Comparison of ENCODE assay signal across 8 cellular contexts in genomic region chr5:34007675-34008600, GRCh38. TPM values are rescaled to one million over a fixed set of nuclear protein-coding genes. Genes with fewer than 3 reads are reported as not detected.
DNase-seq lines count a peak whose midpoint lies in the region; ATAC-seq and TF ChIP-seq lines count a peak whose summit lies in the region.

TSS of gene AMACR (minus strand) at chr5:34008050. CDS start at chr5:34008019, 31 bp downstream.

- H3K79me2 ChIP-seq in mammary epithelial cell (ENCODE audit: insufficient read depth, low read length) (peaks cover 5% of the 10 kb centered on the region), smooth muscle cell (ENCODE audit: low read depth) (peaks cover 4% of the 10 kb centered on the region)

- CTCF ChIA-PET in AG04450 (lab: Charles Lee) (interaction anchor here (0.6 to 3.9 kb wide), 2 partner anchors 11 to 168 kb away, joined by 4 to 18 read pairs; no protein-coding TSS in a partner anchor), mammary epithelial cell (lab: Charles Lee; ENCODE audit: low non-redundant PET) (no interaction called here)

- DNase-seq in AG04450 (ENCODE audit: low read depth, low spot score) = peak; percentile 72
- DNase-seq in NCI-H2196 (lab: John Stamatoyannopoulos, UW; ENCODE audit: unreplicated experiment) = peak; percentile 100
- DNase-seq in WERI-Rb-1 = peak; percentile 92
- peak; percentile 89 for DNase-seq in mammary epithelial cell
- peak; percentile 99 for DNase-seq in iPS-NIHi7 (ENCODE audit: extremely low spot score)
- DNase-seq in smooth muscle cell (lab: John Stamatoyannopoulos, UW; ENCODE audit: unreplicated experiment) = peak; percentile 78

- H3K27ac ChIP-seq in AG04450 (ENCODE audit: low read depth, low read length) (peak within 1 kb of the TSS; percentile 88), WERI-Rb-1 (peak within 1 kb of the TSS; percentile 90), mammary epithelial cell (ENCODE audit: insufficient read depth, low read depth, low read length) (peak within 1 kb of the TSS; percentile 80), smooth muscle cell (ENCODE audit: low read depth) (peak within 1 kb of the TSS; percentile 66)

- H3K27me3 ChIP-seq in AG04450 (ENCODE audit: control insufficient read depth, insufficient read depth, low read length) (no peaks in the 10 kb centered on the region), WERI-Rb-1 (ENCODE audit: insufficient read depth, low read depth, severe bottlenecking) (no peaks in the 10 kb centered on the region), mammary epithelial cell (ENCODE audit: insufficient read depth, low read length) (no peaks in the 10 kb centered on the region), smooth muscle cell (ENCODE audit: low read depth) (no peaks in the 10 kb centered on the region)

- H3K4me3 ChIP-seq in AG04450 (ENCODE audit: low read depth, low read length) = peak within 1 kb of the TSS; percentile 77
- H3K4me3 ChIP-seq in WERI-Rb-1 (ENCODE audit: low read depth, low read length) = peak within 1 kb of the TSS; percentile 96
- H3K4me3 ChIP-seq in mammary epithelial cell (replicated peaks in 1 of 3; ENCODE audit: insufficient read depth in 1 of 3, low read depth in 2 of 3, low read length in 3 of 3) = peak within 1 kb of the TSS; percentile 86 to 89 (median 87)
- H3K4me3 ChIP-seq in smooth muscle cell = peak within 1 kb of the TSS; percentile 86

- intact Hi-C loops in mammary epithelial cell (cut with micrococcal nuclease) = loop anchor here (5.0 to 10.0 kb wide), 2 partner anchors 44 to 907 kb away; partner anchors contain the start of genes BRIX1 and RAD1

- TF ChIP-seq CTCF in AG04450 (IDR thresholded peaks at IDR 0.05; ENCODE audit: low read depth, low read length) (0 out of 2 replicates have a peak, but pooled peaks have one; percentile 12), WERI-Rb-1 (IDR thresholded peaks at IDR 0.05; ENCODE audit: low read depth, low read length) (0 out of 2 replicates have a peak, but pooled peaks have one; percentile 2), mammary epithelial cell (conservative IDR thresholded peaks at IDR 0.05 in 1 of 2, IDR thresholded peaks at IDR 0.05 in 1 of 2; ENCODE audit: extremely low read depth in 1 of 2, insufficient read depth in 1 of 2, low read depth in 1 of 2, low read length in 2 of 2) (peak in 1 of 2 donors; percentile 28), smooth muscle cell (IDR thresholded peaks at IDR 0.05; ENCODE audit: borderline replicate concordance, insufficient read depth, poor library complexity, severe bottlenecking) (no peak)

- peak within 1 kb of the TSS; percentile 84 for H3K4me2 ChIP-seq in mammary epithelial cell (ENCODE audit: insufficient read depth, low read depth, low read length)
- H3K4me2 ChIP-seq in smooth muscle cell = peak within 1 kb of the TSS; percentile 97

- peak; percentile 88 for ATAC-seq in GM18873 (IDR thresholded peaks at IDR 0.05; ENCODE audit: low FRiP score, unreplicated experiment)
- peak; percentile 92 for ATAC-seq in HG03135 (IDR thresholded peaks at IDR 0.05; ENCODE audit: unreplicated experiment)

- BruUV-seq in mammary epithelial cell (replicated peaks; lab: Mats Ljungman, UMichigan) = TSS peak; percentile 27

- H3K4me1 ChIP-seq in mammary epithelial cell (ENCODE audit: insufficient read depth, low read length) (peaks cover 14% of the 10 kb centered on the region), smooth muscle cell (ENCODE audit: low read depth) (peaks cover 12% of the 10 kb centered on the region)

- H3K9me3 ChIP-seq in AG04450 (ENCODE audit: control insufficient read depth, insufficient read depth, low read length) = no peaks in the 10 kb centered on the region
- H3K9me3 ChIP-seq in WERI-Rb-1 (ENCODE audit: severe bottlenecking) = no peaks in the 10 kb centered on the region
- H3K9me3 ChIP-seq in mammary epithelial cell (replicated peaks; ENCODE audit: insufficient read depth, low read length) = no peaks in the 10 kb centered on the region
- H3K9me3 ChIP-seq in smooth muscle cell (replicated peaks; ENCODE audit: low read depth) = no peaks in the 10 kb centered on the region

- 2% methylated on average over 23 of the region's 74 CpGs for WGBS in mammary epithelial cell (ENCODE audit: low coverage, missing lambda C conversion rate)
- under 1% methylated on average over 60 of the region's 74 CpGs for WGBS in smooth muscle cell (ENCODE audit: low lambda C conversion rate)

- H2AFZ ChIP-seq in mammary epithelial cell (ENCODE audit: low read depth, low read length) (peak within 1 kb of the TSS; percentile 96), smooth muscle cell (ENCODE audit: low read depth) (peak within 1 kb of the TSS; percentile 97)

- no peaks in the 10 kb centered on the region for H4K20me1 ChIP-seq in mammary epithelial cell (ENCODE audit: insufficient read depth, low read length)
- no peaks in the 10 kb centered on the region for H4K20me1 ChIP-seq in smooth muscle cell (ENCODE audit: low read depth)

- H3F3A ChIP-seq in smooth muscle cell (ENCODE audit: low read depth) = peaks cover 16% of the 10 kb centered on the region

- POLR2A ChIA-PET in AG04450 (lab: Yijun Ruan, JAX) = interaction anchor here (0.6 to 1.5 kb wide), 7 partner anchors 10 to 116 kb away, joined by 3 to 7 read pairs (median 4); partner anchors contain the start of gene ADAMTS12

- in situ Hi-C loops in mammary epithelial cell (cut with MboI; ENCODE audit: low sequenced_read_pairs in 2 of 2) = loop anchor here (25.0 kb wide), 1 partner anchor 904 kb away; the partner anchor contains the start of genes BRIX1 (in 2 of the 2) and RAD1 (in 2 of the 2)

- no peaks in the 10 kb centered on the region for H3K36me3 ChIP-seq in WERI-Rb-1
- H3K36me3 ChIP-seq in mammary epithelial cell (ENCODE audit: insufficient read depth, low read length) = no peaks in the 10 kb centered on the region
- H3K36me3 ChIP-seq in smooth muscle cell (ENCODE audit: low read depth) = no peaks in the 10 kb centered on the region

- H3K9ac ChIP-seq in mammary epithelial cell (ENCODE audit: insufficient read depth, low read length) = peak within 1 kb of the TSS; percentile 78
- H3K9ac ChIP-seq in smooth muscle cell (ENCODE audit: low read depth) = peak within 1 kb of the TSS; percentile 44

- dilution Hi-C loops in mammary epithelial cell (cut with HindIII; ENCODE audit: low sequenced_read_pairs) = no loop called here

RNA-seq across cellular contexts. Expression of gene AMACR, which starts in this region (rescaled TPM):
- polyA plus RNA-seq in AG04450 (2011; rRNA removed) (8.0 and 10.0 TPM in 2 replicates), mammary epithelial cell (9.3 TPM), smooth muscle cell (14.1 and 14.5 TPM in 2 replicates)
- 4.6 TPM in 2 replicates for polyA minus RNA-seq in AG04450 (2011; rRNA and poly(A)+ RNA removed)
- total RNA-seq in mammary epithelial cell (10 to 100 TPM; 14.2 to 19.5 TPM), smooth muscle cell (13.8 and 14.5 TPM in 2 replicates)
- not detected for polyA minus RNA-seq in mammary epithelial cell

Comparison
In these comparisons a context has a peak if more than half of its experiments do, and no peak if none do; other contexts are left out.
1. Peak in every context shown above with its lines: DNase-seq, ATAC-seq, H3K4me3 ChIP-seq and H3K27ac ChIP-seq.